Comparison of ENCODE assay signal across 8 cellular contexts in genomic region chr3:190862209-190863118, GRCh38. TPM values are rescaled to one million over a fixed set of nuclear protein-coding genes. Genes with fewer than 3 reads are reported as not detected.
DNase-seq lines count a peak whose midpoint lies in the region; ATAC-seq and TF ChIP-seq lines count a peak whose summit lies in the region.

Gene GMNC, minus strand, starts transcription at chr3:190862694. Its CDS starts 79 bp downstream, at chr3:190862615.

- H3K36me3 Mint-ChIP-seq in activated naive CD4-positive, alpha-beta T cell treated with anti-CD3 and anti-CD28 coated beads, Interleukin-2, amount 50 U/mL, for 24 hours, result no peaks in the 10 kb centered on the region
- no peaks in the 10 kb centered on the region for H3K36me3 Mint-ChIP-seq in neural progenitor cell
- no peaks in the 10 kb centered on the region for H3K36me3 Mint-ChIP-seq in type B pancreatic cell

- peak within 1 kb of the TSS; percentile 61 for H3K4me3 Mint-ChIP-seq in activated naive CD4-positive, alpha-beta T cell treated with anti-CD3 and anti-CD28 coated beads, Interleukin-2, amount 50 U/mL, for 24 hours
- H3K4me3 Mint-ChIP-seq in neural progenitor cell (peak within 1 kb of the TSS; percentile 88), type B pancreatic cell (peak within 1 kb of the TSS; percentile 90)

- peak within 1 kb of the TSS; percentile 66 for H3K4me3 ChIP-seq in neural progenitor cell

- peaks cover 72% of the 10 kb centered on the region for H3K27me3 ChIP-seq in neural progenitor cell

- H2AFZ ChIP-seq in neural progenitor cell (replicated peaks), result peak within 1 kb of the TSS; percentile 74

- no peaks in the 10 kb centered on the region for H3K79me2 ChIP-seq in neural progenitor cell (ENCODE audit: low read depth)

- no peaks in the 10 kb centered on the region for H4K20me1 ChIP-seq in neural progenitor cell (ENCODE audit: low read depth)

- DNase-seq in activated CD4-positive, alpha-beta T cell treated with anti-CD3 and anti-CD28 coated beads for 24 hours (ENCODE audit: low read depth in 2 of 2), result peak; percentile 8 to 13
- no peak for DNase-seq in activated CD4-positive, alpha-beta T cell treated with anti-CD3 and anti-CD28 coated beads, Interleukin-2, amount 50 U/mL, for 1 hour
- DNase-seq in NCI-H526 (lab: John Stamatoyannopoulos, UW) (peak; percentile 35 to 57), glomerular endothelial cell (ENCODE audit: extremely low read depth, low read depth, low spot score) (peak; percentile 14), neural progenitor cell (ENCODE audit: low spot score) (peak; percentile 80), type B pancreatic cell (ENCODE audit: extremely low spot score, unreplicated experiment) (peak; percentile 76)

- H3K4me1 Mint-ChIP-seq in activated naive CD4-positive, alpha-beta T cell treated with anti-CD3 and anti-CD28 coated beads, Interleukin-2, amount 50 U/mL, for 24 hours, result peaks cover 10% of the 10 kb centered on the region
- peaks cover 8% of the 10 kb centered on the region for H3K4me1 Mint-ChIP-seq in neural progenitor cell
- no peaks in the 10 kb centered on the region for H3K4me1 Mint-ChIP-seq in type B pancreatic cell (ENCODE audit: unreplicated experiment)

- no peak within 1 kb of the TSS for H3K27ac Mint-ChIP-seq in activated naive CD4-positive, alpha-beta T cell treated with anti-CD3 and anti-CD28 coated beads, Interleukin-2, amount 50 U/mL, for 24 hours
- H3K27ac Mint-ChIP-seq in neural progenitor cell (no peak within 1 kb of the TSS), type B pancreatic cell (peak within 1 kb of the TSS; percentile 85)

- H3K36me3 ChIP-seq in neural progenitor cell, result no peaks in the 10 kb centered on the region

- peaks cover 45% of the 10 kb centered on the region for H3K27me3 Mint-ChIP-seq in activated naive CD4-positive, alpha-beta T cell treated with anti-CD3 and anti-CD28 coated beads, Interleukin-2, amount 50 U/mL, for 24 hours
- H3K27me3 Mint-ChIP-seq in neural progenitor cell (ENCODE audit: insufficient read depth, low read depth) (peaks cover 11% of the 10 kb centered on the region), type B pancreatic cell (peaks cover 59% of the 10 kb centered on the region)

- H3K9ac ChIP-seq in neural progenitor cell, result no peak within 1 kb of the TSS

- no peaks in the 10 kb centered on the region for H3F3A ChIP-seq in neural progenitor cell (ENCODE audit: low read depth)

- no peak within 1 kb of the TSS for H3K27ac ChIP-seq in neural progenitor cell

- ATAC-seq in HG02759 (IDR thresholded peaks at IDR 0.05; ENCODE audit: unreplicated experiment), result peak; percentile 97

- H3K9me3 Mint-ChIP-seq in activated naive CD4-positive, alpha-beta T cell treated with anti-CD3 and anti-CD28 coated beads, Interleukin-2, amount 50 U/mL, for 24 hours, result no peaks in the 10 kb centered on the region
- H3K9me3 Mint-ChIP-seq in neural progenitor cell (peaks cover 2% of the 10 kb centered on the region), type B pancreatic cell (no peaks in the 10 kb centered on the region)

- H3K9me3 ChIP-seq in neural progenitor cell (ENCODE audit: low read depth), result no peaks in the 10 kb centered on the region

- TF ChIP-seq CTCF in neural progenitor cell (IDR thresholded peaks at IDR 0.05) (no peak), type B pancreatic cell (conservative IDR thresholded peaks at IDR 0.05) (no peak)

- H3K4me2 ChIP-seq in neural progenitor cell, result peak within 1 kb of the TSS; percentile 83

- H3K4me1 ChIP-seq in neural progenitor cell, result no peaks in the 10 kb centered on the region

RNA-seq across cellular contexts. Expression of gene GMNC, which starts in this region (rescaled TPM):
- total RNA-seq in glomerular endothelial cell, result 0.06 TPM in 1 of 2 replicates, not detected in the other
- total RNA-seq in neural progenitor cell (ENCODE audit: low replicate concordance), result not detected in 2 replicates
- 2.8 and 3.0 TPM in 2 replicates for total RNA-seq in type B pancreatic cell (ENCODE audit: low replicate concordance)

Comparison
In these comparisons a context has a peak if more than half of its experiments do, and no peak if none do; other contexts are left out.
1. Peak in DNase-seq in glomerular endothelial cell; RNA of the gene not detected or under 1 TPM.
2. Peak in DNase-seq, H3K4me3 ChIP-seq and H3K4me2 ChIP-seq in neural progenitor cell; RNA of the gene not detected or under 1 TPM.